ENCODE assay signal across 1 cellular context in the genomic region with DNA sequence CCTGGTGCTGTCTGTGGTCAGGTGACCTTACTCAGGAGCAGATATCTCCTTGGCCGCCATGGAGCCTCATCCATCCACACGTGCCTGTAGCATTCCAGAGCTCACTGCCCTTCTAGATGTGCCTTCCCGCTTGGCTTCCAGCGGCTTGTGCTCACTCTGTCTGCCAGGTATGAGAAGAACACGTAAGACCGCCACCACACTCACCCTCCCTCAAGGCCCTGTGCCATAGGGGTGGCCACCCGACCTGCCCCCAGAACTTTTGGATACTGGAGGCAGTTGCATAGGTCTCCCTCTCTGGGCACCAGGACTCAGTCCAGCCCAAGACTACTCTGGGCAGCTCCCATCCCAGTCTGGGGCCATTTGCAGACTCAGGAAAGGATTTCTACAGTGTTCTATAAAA.
TF ChIP-seq lines count a peak whose summit lies in the region.

No MANE protein-coding gene starts in this region.

TF ChIP-seq in endothelial cell of umbilical vein, 7 proteins besides CTCF, POLR2A, EP300 and RAD21:
- no peak for TF ChIP-seq GATA2 (IDR thresholded peaks at IDR 0.05; ENCODE audit: insufficient read depth, insufficient read length, low read depth, low read length)
- no peak for TF ChIP-seq FOS (IDR thresholded peaks at IDR 0.05; ENCODE audit: borderline replicate concordance, insufficient read depth, low read length)
- TF ChIP-seq JUN (IDR thresholded peaks at IDR 0.05; ENCODE audit: borderline replicate concordance, insufficient read depth, insufficient read length, low read depth), result no peak
- no peak for TF ChIP-seq MYC (IDR thresholded peaks at IDR 0.05; ENCODE audit: low read depth, low read length)
- TF ChIP-seq POLR2AphosphoS5 (IDR thresholded peaks at IDR 0.05; ENCODE audit: insufficient read depth, low read depth, low read length), result no peak
- no peak for TF ChIP-seq MAX (IDR thresholded peaks at IDR 0.05; ENCODE audit: insufficient read depth, insufficient read length)
- TF ChIP-seq EZH2 (IDR thresholded peaks at IDR 0.05; ENCODE audit: borderline replicate concordance, low read depth, low read length, severe bottlenecking), result no peak
